In genomic region chrX:74133156-74133796, GRCh38 we compare ENCODE assay signal across 1 cellular context.
TF ChIP-seq lines count a peak whose summit lies in the region.

No MANE protein-coding gene starts in this region.

TF ChIP-seq in Ishikawa, 13 proteins besides CTCF, POLR2A, EP300 and RAD21 (continued from another document):
- no peak for TF ChIP-seq REST (IDR thresholded peaks at IDR 0.05; ENCODE audit: low read depth)
- TF ChIP-seq TEAD4 (IDR thresholded peaks at IDR 0.05) = no peak
- no peak for TF ChIP-seq TCF12 (IDR thresholded peaks at IDR 0.05; ENCODE audit: low read depth)
- no peak for TF ChIP-seq TAF1 (IDR thresholded peaks at IDR 0.05; ENCODE audit: low read depth)
- TF ChIP-seq, protein P1, sequence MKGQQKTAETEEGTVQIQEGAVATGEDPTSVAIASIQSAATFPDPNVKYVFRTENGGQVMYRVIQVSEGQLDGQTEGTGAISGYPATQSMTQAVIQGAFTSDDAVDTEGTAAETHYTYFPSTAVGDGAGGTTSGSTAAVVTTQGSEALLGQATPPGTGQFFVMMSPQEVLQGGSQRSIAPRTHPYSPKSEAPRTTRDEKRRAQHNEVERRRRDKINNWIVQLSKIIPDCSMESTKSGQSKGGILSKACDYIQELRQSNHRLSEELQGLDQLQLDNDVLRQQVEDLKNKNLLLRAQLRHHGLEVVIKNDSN (IDR thresholded peaks at IDR 0.05) = no peak
